22 cellular contexts compared by ENCODE assay signal in the genomic region with DNA sequence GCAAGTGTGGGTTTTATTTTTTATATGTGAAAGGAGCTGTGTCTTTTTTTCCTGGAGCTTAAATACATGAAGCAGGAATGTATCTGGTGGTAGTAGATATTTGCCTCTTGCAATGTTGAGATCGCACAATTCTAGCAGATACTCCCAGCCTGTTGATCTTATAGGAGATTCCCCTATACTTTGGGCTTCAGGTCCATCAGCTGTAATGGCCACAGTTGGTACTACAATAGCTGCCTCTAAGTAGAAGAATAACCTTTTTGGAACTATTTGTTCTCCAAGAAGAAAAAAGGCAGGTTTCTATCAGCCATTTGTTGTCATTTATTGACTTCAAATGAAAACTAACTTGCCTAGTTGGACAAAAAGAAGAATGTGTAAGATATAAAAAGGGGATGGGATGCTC. TPM values are rescaled to one million over a fixed set of nuclear protein-coding genes. Genes with fewer than 3 reads are reported as not detected.
DNase-seq lines count a peak whose midpoint lies in the region; TF ChIP-seq lines count a peak whose summit lies in the region.
"Had no signal": no experiment of that assay in that cellular context is flagged by ENCODE, and none has a peak within 500 bp of the region (broad histone marks: within the 10 kb centered on the region; RNA-seq: fewer than 3 reads in every experiment).

No MANE protein-coding gene starts in this region.

- peaks cover 44% of the 10 kb centered on the region for H3K4me1 ChIP-seq in PC-9 (replicated peaks; ENCODE audit: insufficient read depth)
- H3K4me1 ChIP-seq in esophagus muscularis mucosa, result peaks cover 22 to 49% (median 40%) of the 10 kb centered on the region in 4 donors
- H3K4me1 ChIP-seq in subcutaneous abdominal adipose tissue (ENCODE audit: control insufficient read depth in 5 of 5, insufficient read depth in 5 of 5, low read length in 5 of 5), result peaks cover 0 to 23% (median 16%) of the 10 kb centered on the region in 5 donors
- H3K4me1 ChIP-seq in ascending aorta, result peaks cover 0 to 34% of the 10 kb centered on the region in 2 donors

- intact Hi-C loops in PC-9 (cut with micrococcal nuclease; ENCODE audit: unreplicated experiment), result no loop called here
- intact Hi-C loops in esophagus muscularis mucosa (cut with DNase I), result no loop called here
- intact Hi-C loops in ascending aorta (cut with DNase I), result no loop called here

- WGBS in esophagus muscularis mucosa, result 94% methylated on average over 1 of the region's 1 CpG

- H3K9me3 ChIP-seq in PC-9 (ENCODE audit: insufficient read depth, low read depth) (no peaks in the 10 kb centered on the region), esophagus muscularis mucosa (no peaks in the 10 kb centered on the region), subcutaneous abdominal adipose tissue (ENCODE audit: control insufficient read depth in 5 of 5, low read length in 5 of 5) (no peaks in the 10 kb centered on the region), ascending aorta (no peaks in the 10 kb centered on the region)
- H3K9me3 ChIP-seq: lower lobe of right lung, stomach had no signal

- DNase-seq in EL, result peak; percentile 10
- no peak for DNase-seq in PC-9
- DNase-seq in esophagus muscularis mucosa (ENCODE audit: extremely low spot score), result peak; percentile 5
- DNase-seq in AG08395 (ENCODE audit: low spot score), result no peak
- no peak for DNase-seq in ascending aorta (ENCODE audit: low spot score in 2 of 2)
- DNase-seq in activated gamma-delta T cell (lab: John Stamatoyannopoulos, UW), result no peak
- DNase-seq: activated CD4-positive, CD25-positive, alpha-beta regulatory T cell treated with anti-CD3 and anti-CD28 coated beads, Interleukin-2, amount 50 U/mL, for 72 hours; activated CD8-positive, alpha-beta T cell treated with anti-CD3 and anti-CD28 coated beads, Interleukin-2, amount 10 ng/mL, durations not matched to agents 7 days and 5 days; activated effector memory CD4-positive, alpha-beta T cell treated with Interleukin-2 at 50 U/mL for 16 hours; head of caudate nucleus; Karpas-422; lower lobe of right lung; MV-4-11; natural killer cell; NCI-H146; NCI-H510A; occipital lobe; small intestine; stomach had no signal

- peaks cover 20% of the 10 kb centered on the region for H3F3A ChIP-seq in PC-9 (ENCODE audit: insufficient read depth, low read depth)

- no peak for TF ChIP-seq POLR2A in esophagus muscularis mucosa (IDR thresholded peaks at IDR 0.05; ENCODE audit: low read depth)

- H3K9ac ChIP-seq in subcutaneous abdominal adipose tissue (ENCODE audit: low read length in 5 of 5), result no peak overlapping the region

- H3K4me3 ChIP-seq in PC-9 (peak overlapping the region; percentile 12; the same call in 1 of the 2 replicates), esophagus muscularis mucosa (no peak overlapping the region), subcutaneous abdominal adipose tissue (ENCODE audit: low read depth in 1 of 5, low read length in 5 of 5) (no peak overlapping the region), ascending aorta (no peak overlapping the region)
- H3K4me3 ChIP-seq: GM12878, lower lobe of right lung, stomach had no signal

- no peaks in the 10 kb centered on the region for H4K20me1 ChIP-seq in PC-9 (ENCODE audit: insufficient read depth)

- no TSS peak for BruUV-seq in PC-9 (replicated peaks; lab: Mats Ljungman, UMichigan)

- peak; percentile 16; the same call in 1 of the 2 replicates for TF ChIP-seq CTCF in PC-9 (conservative IDR thresholded peaks at IDR 0.05)
- peak in 1 of 3 experiments; percentile 20 for TF ChIP-seq CTCF in esophagus muscularis mucosa (IDR thresholded peaks at IDR 0.05)
- TF ChIP-seq CTCF in ascending aorta (IDR thresholded peaks at IDR 0.05), result no peak

- H3K27ac ChIP-seq in PC-9 (peak overlapping the region; percentile 94), esophagus muscularis mucosa (replicated peaks in 1 of 4) (peak overlapping the region; percentile 41 to 67 (median 54)), subcutaneous abdominal adipose tissue (ENCODE audit: low read depth, low read length) (peak overlapping the region; percentile 55), ascending aorta (no peak overlapping the region)
- H3K27ac ChIP-seq: lower lobe of right lung, stomach had no signal

- H3K9me2 ChIP-seq in PC-9 (ENCODE audit: insufficient read depth), result no peaks in the 10 kb centered on the region

- H3K27me3 ChIP-seq in PC-9 (ENCODE audit: insufficient read depth, low read depth) (no peaks in the 10 kb centered on the region), esophagus muscularis mucosa (no peaks in the 10 kb centered on the region), subcutaneous abdominal adipose tissue (ENCODE audit: control insufficient read depth in 5 of 5, insufficient read depth in 4 of 5, low read length in 5 of 5) (no peaks in the 10 kb centered on the region), ascending aorta (no peaks in the 10 kb centered on the region)
- H3K27me3 ChIP-seq: stomach had no signal

- CTCF ChIA-PET in PC-9 (lab: Charles Lee), result interaction anchor here (0.9 kb wide), 1 partner anchor 41 kb away, joined by 9 read pairs; no protein-coding TSS in a partner anchor

- peaks cover 27% of the 10 kb centered on the region for H3K79me2 ChIP-seq in PC-9 (ENCODE audit: low read depth)

- POLR2A ChIA-PET in PC-9 (lab: Charles Lee; ENCODE audit: unreplicated experiment), result no interaction called here

- no peak overlapping the region for H2AFZ ChIP-seq in PC-9

- no peak for TF ChIP-seq EP300 in esophagus muscularis mucosa (IDR thresholded peaks at IDR 0.05)

- H3K36me3 ChIP-seq in PC-9 (ENCODE audit: low read depth), result peaks cover 4% of the 10 kb centered on the region; the same call in 1 of the 2 replicates
- no peaks in the 10 kb centered on the region for H3K36me3 ChIP-seq in esophagus muscularis mucosa
- no peaks in the 10 kb centered on the region for H3K36me3 ChIP-seq in subcutaneous abdominal adipose tissue (ENCODE audit: control insufficient read depth in 5 of 5, insufficient read depth in 5 of 5, low read length in 5 of 5)
- H3K36me3 ChIP-seq in ascending aorta, result no peaks in the 10 kb centered on the region
- H3K36me3 ChIP-seq: lower lobe of right lung, stomach had no signal

- peak overlapping the region; percentile 62 for H3K4me2 ChIP-seq in PC-9

RNA-seq across cellular contexts. Expression of gene LIMCH1, which starts 37.7 kb away (rescaled TPM):
- total RNA-seq in PC-9 (2021), result 252 and 339 TPM in 2 replicates
- 100 to 1,000 TPM in 1 of 4 donors, 10 to 100 TPM in 3; 49.0 to 101 (median 72.1) TPM for total RNA-seq in esophagus muscularis mucosa
- 44.4 TPM for total RNA-seq in ascending aorta
- total RNA-seq: activated CD8-positive, alpha-beta T cell treated with anti-CD3 and anti-CD28 coated beads, Interleukin-2, amount 10 ng/mL, durations not matched to agents 7 days and 5 days; HepG2 had no signal

Comparison
In these comparisons a context has a peak if more than half of its experiments do, and no peak if none do; other contexts are left out.
1. DNase-seq: peak in EL (single experiment) and esophagus muscularis mucosa (single experiment); none in PC-9 (0 of 2), AG08395 (single experiment), ascending aorta (0 of 2) and activated gamma-delta T cell (single experiment).
2. H3K27ac ChIP-seq: peak in PC-9 (single experiment), esophagus muscularis mucosa (4 of 4) and subcutaneous abdominal adipose tissue (single experiment); none in ascending aorta (0 of 2).